In the genomic region with DNA sequence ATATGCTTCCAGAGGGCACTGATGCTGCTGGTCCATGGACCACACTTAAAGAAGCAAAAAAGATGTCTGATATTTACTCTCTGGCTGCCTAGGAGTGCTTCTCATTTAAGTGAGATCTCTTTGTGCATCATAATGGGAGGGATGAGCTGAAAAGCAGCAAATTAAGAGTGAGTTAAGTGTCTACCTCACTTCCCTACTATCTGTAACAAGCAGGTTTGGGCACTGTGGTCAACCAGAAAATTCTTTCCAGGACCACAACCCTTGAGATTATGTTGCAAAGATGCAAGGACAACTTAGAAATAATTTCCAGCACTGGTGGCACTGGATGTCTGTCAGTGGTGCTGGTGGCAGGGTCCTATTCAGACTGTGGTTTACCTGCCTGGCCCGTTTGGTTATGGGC, we compare ENCODE assay signal across 22 cellular contexts.
"Had no signal": no experiment of that assay in that cellular context is flagged by ENCODE, and none has a peak within 500 bp of the region (broad histone marks: within the 10 kb centered on the region; RNA-seq: fewer than 3 reads in every experiment).

No MANE protein-coding gene starts in this region.

- H3K4me3 ChIP-seq: body of pancreas, mucosa of descending colon, neural progenitor cell, right atrium auricular region, skin epidermis, stomach, vagina had no signal

- H3K27ac Mint-ChIP-seq: activated naive CD4-positive, alpha-beta T cell treated with anti-CD3 and anti-CD28 coated beads, Interleukin-2, amount 50 U/mL, for 24 hours; activated T-cell treated with anti-CD3 and anti-CD28 coated beads, Interleukin-2, amount 50 U/mL, for 72 hours; naive thymus-derived CD4-positive, alpha-beta T cell; neural progenitor cell; progenitor cell of endocrine pancreas had no signal

- H3K4me3 Mint-ChIP-seq: activated naive CD4-positive, alpha-beta T cell treated with anti-CD3 and anti-CD28 coated beads, Interleukin-2, amount 50 U/mL, for 24 hours; activated T-cell treated with anti-CD3 and anti-CD28 coated beads, Interleukin-2, amount 50 U/mL, for 72 hours; naive thymus-derived CD4-positive, alpha-beta T cell; neural progenitor cell had no signal

- H3K4me2 ChIP-seq: neural progenitor cell had no signal

- ATAC-seq: body of pancreas; left lobe of liver; mucosa of descending colon; naive thymus-derived CD4-positive, alpha-beta T cell had no signal

- H3K36me3 Mint-ChIP-seq: activated naive CD4-positive, alpha-beta T cell treated with anti-CD3 and anti-CD28 coated beads, Interleukin-2, amount 50 U/mL, for 24 hours; neural progenitor cell had no signal

- H3K9me3 Mint-ChIP-seq: activated naive CD4-positive, alpha-beta T cell treated with anti-CD3 and anti-CD28 coated beads, Interleukin-2, amount 50 U/mL, for 24 hours; activated T-cell treated with anti-CD3 and anti-CD28 coated beads, Interleukin-2, amount 50 U/mL, for 72 hours; neural progenitor cell had no signal

- H3K36me3 ChIP-seq: neural progenitor cell, right atrium auricular region, stomach, vagina had no signal

- H3K9ac ChIP-seq: neural progenitor cell had no signal

- H3K27me3 ChIP-seq: body of pancreas, neural progenitor cell, right atrium auricular region, stomach, vagina had no signal

- H3K27me3 Mint-ChIP-seq: progenitor cell of endocrine pancreas had no signal

- H3K27ac ChIP-seq: body of pancreas, neural progenitor cell, right atrium auricular region, skin epidermis, stomach, vagina had no signal

- DNase-seq: activated CD4-positive, alpha-beta T cell treated with anti-CD3 and anti-CD28 coated beads for 48 hours; activated CD4-positive, CD25-positive, alpha-beta regulatory T cell; activated effector memory CD4-positive, alpha-beta T cell treated with anti-CD3 and anti-CD28 coated beads, Interleukin-2, amount 50 U/mL, for 16 hours; activated T-cell treated with anti-CD3 and anti-CD28 coated beads, Interleukin-2, amount 50 U/mL, for 72 hours; amniotic stem cell; body of pancreas; dermis blood vessel endothelial cell; foreskin fibroblast; kidney; mucosa of descending colon; naive thymus-derived CD4-positive, alpha-beta T cell; stomach; T-helper 1 cell; T-helper 9 cell; trophoblast cell had no signal

- H3K4me1 ChIP-seq: body of pancreas, neural progenitor cell, right atrium auricular region had no signal
